In genomic region chrX:154056739-154057367, GRCh38 we compare ENCODE assay signal across 12 cellular contexts. TPM values are rescaled to one million over a fixed set of nuclear protein-coding genes. Genes with fewer than 3 reads are reported as not detected.
DNase-seq lines count a peak whose midpoint lies in the region; TF ChIP-seq lines count a peak whose summit lies in the region.
"Had no signal": no experiment of that assay in that cellular context is flagged by ENCODE, and none has a peak within 500 bp of the region (broad histone marks: within the 10 kb centered on the region; RNA-seq: fewer than 3 reads in every experiment).

No MANE protein-coding gene starts in this region.

- no peaks in the 10 kb centered on the region for H3K27me3 Mint-ChIP-seq in CD4-positive, alpha-beta memory T cell
- H3K27me3 Mint-ChIP-seq in activated T-helper 2 cell treated with anti-CD3 and anti-CD28 coated beads, Interferon-gamma antibody, Interleukin-2, Interleukin-4, amounts not matched to agents 10 μg/mL and 5 μg/mL and 100 μg/mL, durations not matched to agents 14 hours and 24 hours and 36 hours (ENCODE audit: low read depth) = no peaks in the 10 kb centered on the region
- H3K27me3 Mint-ChIP-seq in H9 (ENCODE audit: low read depth) = peaks cover 1% of the 10 kb centered on the region; the same call in 1 of the 2 replicates
- H3K27me3 Mint-ChIP-seq: progenitor cell of endocrine pancreas had no signal

- no peak overlapping the region for H3K14ac ChIP-seq in H9 (ENCODE audit: insufficient read depth, low read length)

- peak overlapping the region; percentile 24 to 93 (median 60) for H3K27ac Mint-ChIP-seq in CD4-positive, alpha-beta memory T cell
- H3K27ac Mint-ChIP-seq in activated T-helper 2 cell treated with anti-CD3 and anti-CD28 coated beads, Interferon-gamma antibody, Interleukin-2, Interleukin-4, amounts not matched to agents 10 μg/mL and 5 μg/mL and 100 μg/mL, durations not matched to agents 14 hours and 24 hours and 36 hours = peak overlapping the region; percentile 65
- H3K27ac Mint-ChIP-seq in H9 = no peak overlapping the region
- H3K27ac Mint-ChIP-seq: progenitor cell of endocrine pancreas had no signal

- no peak overlapping the region for H2BK5ac ChIP-seq in H9 (ENCODE audit: insufficient read length, low read length)

- CTCF ChIA-PET in CD4-positive, alpha-beta memory T cell (lab: Charles Lee; ENCODE audit: partially characterized antibody) = interaction anchor here (0.6 to 2.0 kb wide), 3 partner anchors 38 to 80 kb away, joined by 3 to 5 read pairs (median 3); no protein-coding TSS in a partner anchor

- 22% methylated on average over 8 of the region's 8 CpGs for WGBS in liver
- 75 to 77% methylated on average over 6 to 8 of the region's 8 CpGs for WGBS in thyroid gland, 2 donors
- no CpG with 5 or more reads among the region's 8 CpGs for WGBS in H9 (ENCODE audit: extremely low coverage, insufficient read length, low lambda C conversion rate)

- no peak overlapping the region for H3T11ph ChIP-seq in H9 (ENCODE audit: low read length)

- H3K4ac ChIP-seq in H9 (ENCODE audit: low read depth, low read length) = no peak overlapping the region

- H2AFZ ChIP-seq in H9 (ENCODE audit: low read length) = no peak overlapping the region

- H2BK20ac ChIP-seq in H9 (ENCODE audit: low read depth, low read length, poor library complexity, severe bottlenecking) = no peak overlapping the region

- no peak for TF ChIP-seq POLR2A in thyroid gland (IDR thresholded peaks at IDR 0.05)

- H3K9ac ChIP-seq in liver (ENCODE audit: low read depth in 1 of 2, low read length in 2 of 2) (no peak overlapping the region), H9 (ENCODE audit: extremely low read depth, insufficient read length, low read length) (no peak overlapping the region)

- H3K4me3 Mint-ChIP-seq in CD4-positive, alpha-beta memory T cell = peak overlapping the region in 7 of 8 donors; percentile 0 to 67 (median 36)
- H3K4me3 Mint-ChIP-seq in activated T-helper 2 cell treated with anti-CD3 and anti-CD28 coated beads, Interferon-gamma antibody, Interleukin-2, Interleukin-4, amounts not matched to agents 10 μg/mL and 5 μg/mL and 100 μg/mL, durations not matched to agents 14 hours and 24 hours and 36 hours (ENCODE audit: low read depth) = no peak overlapping the region
- H3K4me3 Mint-ChIP-seq in H9 = no peak overlapping the region

- H3K79me2 ChIP-seq in H9 (ENCODE audit: insufficient read depth, low read length) = no peaks in the 10 kb centered on the region

- intact Hi-C loops in CD4-positive, alpha-beta memory T cell (cut with micrococcal nuclease) = loop anchor here (5.0 kb wide), 1 partner anchor 35 kb away; no protein-coding TSS in a partner anchor
- intact Hi-C loops in activated T-helper 2 cell treated with anti-CD3 and anti-CD28 coated beads, Interferon-gamma antibody, Interleukin-2, Interleukin-4, amounts not matched to agents 10 μg/mL and 5 μg/mL and 100 μg/mL, durations not matched to agents 14 hours and 24 hours and 36 hours (cut with micrococcal nuclease) = loop anchor here (5.0 kb wide), 1 partner anchor 40 kb away; the partner anchor contains the start of gene MECP2
- intact Hi-C loops in thyroid gland (cut with DNase I) = no loop called here

- peaks cover 42 to 66% (median 51%) of the 10 kb centered on the region in 4 donors for H3K4me1 Mint-ChIP-seq in CD4-positive, alpha-beta memory T cell
- H3K4me1 Mint-ChIP-seq in activated T-helper 2 cell treated with anti-CD3 and anti-CD28 coated beads, Interferon-gamma antibody, Interleukin-2, Interleukin-4, amounts not matched to agents 10 μg/mL and 5 μg/mL and 100 μg/mL, durations not matched to agents 14 hours and 24 hours and 36 hours (ENCODE audit: low read depth) = peaks cover 41% of the 10 kb centered on the region
- H3K4me1 Mint-ChIP-seq in H9 = peaks cover 7 to 13% of the 10 kb centered on the region in 2 experiments

- H3K9me3 Mint-ChIP-seq in CD4-positive, alpha-beta memory T cell = peaks cover 0 to 1% (median 0%) of the 10 kb centered on the region in 8 donors
- H3K9me3 Mint-ChIP-seq in activated T-helper 2 cell treated with anti-CD3 and anti-CD28 coated beads, Interferon-gamma antibody, Interleukin-2, Interleukin-4, amounts not matched to agents 10 μg/mL and 5 μg/mL and 100 μg/mL, durations not matched to agents 14 hours and 24 hours and 36 hours = no peaks in the 10 kb centered on the region
- H3K9me3 Mint-ChIP-seq in H9 = peaks cover 74 to 78% of the 10 kb centered on the region in 2 experiments

- H3K56ac ChIP-seq in H9 (ENCODE audit: insufficient read length, low read depth, low read length) = no peak overlapping the region

- no peak overlapping the region for H4K8ac ChIP-seq in H9 (replicated peaks; ENCODE audit: insufficient read length, low read depth, low read length)

- no peak overlapping the region for H2AK5ac ChIP-seq in H9 (ENCODE audit: insufficient read length, low read length)

- H3K18ac ChIP-seq in H9 (ENCODE audit: insufficient read length, low read depth, low read length) = no peak overlapping the region

- H3K4me2 ChIP-seq in H9 (ENCODE audit: insufficient read depth, insufficient read length, low read length) = no peak overlapping the region

- H3K36me3 Mint-ChIP-seq in CD4-positive, alpha-beta memory T cell = peaks cover 0 to 51% of the 10 kb centered on the region in 2 donors
- H3K36me3 Mint-ChIP-seq in activated T-helper 2 cell treated with anti-CD3 and anti-CD28 coated beads, Interferon-gamma antibody, Interleukin-2, Interleukin-4, amounts not matched to agents 10 μg/mL and 5 μg/mL and 100 μg/mL, durations not matched to agents 14 hours and 24 hours and 36 hours (ENCODE audit: low read depth) = peaks cover 35% of the 10 kb centered on the region
- peaks cover 20 to 52% (median 28%) of the 10 kb centered on the region in 3 experiments for H3K36me3 Mint-ChIP-seq in H9 (ENCODE audit: insufficient read depth in 1 of 3, low read depth in 3 of 3)

- peaks cover 66% of the 10 kb centered on the region for H3K4me1 ChIP-seq in CD4-positive, alpha-beta memory T cell (ENCODE audit: insufficient read depth, low read length)
- H3K4me1 ChIP-seq in liver (ENCODE audit: control insufficient read depth in 4 of 4, insufficient read depth in 4 of 4, low read length in 3 of 4) (peaks cover 4 to 19% (median 9%) of the 10 kb centered on the region in 4 donors), thyroid gland (peaks cover 22 to 25% of the 10 kb centered on the region in 2 donors), H9 (ENCODE audit: insufficient read depth, low read length) (no peaks in the 10 kb centered on the region)

- H3K79me1 ChIP-seq in H9 (ENCODE audit: insufficient read depth, low read depth, low read length, poor library complexity, severe bottlenecking) = no peaks in the 10 kb centered on the region

- H2BK15ac ChIP-seq in H9 (ENCODE audit: low read depth, low read length) = no peak overlapping the region

- H3K36me3 ChIP-seq in CD4-positive, alpha-beta memory T cell (ENCODE audit: insufficient read depth, low read length) = peaks cover 5% of the 10 kb centered on the region
- H3K36me3 ChIP-seq in KOPT-K1 (ENCODE audit: insufficient read depth, low read length) (peaks cover 30% of the 10 kb centered on the region), liver (ENCODE audit: control insufficient read depth in 4 of 4, insufficient read depth in 3 of 4, low read depth in 1 of 4, low read length in 3 of 4) (peaks cover 0 to 5% (median under 1%) of the 10 kb centered on the region in 4 donors), thyroid gland (no peaks in the 10 kb centered on the region)

- peak in 1 of 2 donors; percentile 31 for TF ChIP-seq RAD21 in liver (IDR thresholded peaks at IDR 0.05)

- no peaks in the 10 kb centered on the region for H3K27me3 ChIP-seq in CD4-positive, alpha-beta memory T cell (ENCODE audit: insufficient read depth, low read length)
- H3K27me3 ChIP-seq in liver (ENCODE audit: control insufficient read depth in 4 of 4, insufficient read depth in 4 of 4, low read length in 3 of 4) (peaks cover 0 to 6% (median 0%) of the 10 kb centered on the region in 4 donors), thyroid gland (no peaks in the 10 kb centered on the region), H9 (ENCODE audit: insufficient read depth, low read length) (no peaks in the 10 kb centered on the region)

- no peak overlapping the region for H2BK120ac ChIP-seq in H9 (ENCODE audit: low read depth, low read length, poor library complexity, severe bottlenecking)

- peak in 4 of 5 donors; percentile 32 to 45 (median 42) for DNase-seq in CD4-positive, alpha-beta memory T cell
- DNase-seq in activated T-helper 2 cell treated with anti-CD3 and anti-CD28 coated beads, Interferon-gamma antibody, Interleukin-2, Interleukin-4, amounts not matched to agents 10 μg/mL and 5 μg/mL and 100 μg/mL, durations not matched to agents 14 hours and 24 hours and 36 hours (ENCODE audit: low spot score) = no peak
- DNase-seq in thyroid gland (no peak), GDM1 (lab: John Stamatoyannopoulos, UW) (no peak), GOT3 (lab: John Stamatoyannopoulos, UW) (no peak), H9 (no peak)
- DNase-seq: activated gamma-delta T cell treated with Interleukin-2 at 50 U/mL for 16 hours, head of caudate nucleus, RPMI8226 had no signal

- H4K91ac ChIP-seq in H9 (ENCODE audit: insufficient read length, low read depth, low read length) = no peak overlapping the region

- no peak overlapping the region for H3K27ac ChIP-seq in CD4-positive, alpha-beta memory T cell (ENCODE audit: low read depth, low read length)
- peak overlapping the region; percentile 59 for H3K27ac ChIP-seq in KOPT-K1 (ENCODE audit: low read depth, low read length, poor library complexity, severe bottlenecking)
- peak overlapping the region in 1 of 2 donors; percentile 50 for H3K27ac ChIP-seq in liver (ENCODE audit: low read depth in 1 of 2, low read length in 2 of 2)
- H3K27ac ChIP-seq in thyroid gland = no peak overlapping the region
- H3K27ac ChIP-seq in H9 (ENCODE audit: insufficient read length, low read depth, low read length) = no peak overlapping the region

- H3K23me2 ChIP-seq in H9 (ENCODE audit: insufficient read length, low read depth, low read length, poor library complexity, severe bottlenecking) = no peaks in the 10 kb centered on the region

- H4K20me1 ChIP-seq in H9 (ENCODE audit: control insufficient read depth, insufficient read depth, insufficient read length) = no peaks in the 10 kb centered on the region

- H3K9me3 ChIP-seq in CD4-positive, alpha-beta memory T cell (ENCODE audit: control insufficient read depth in 1 of 2, low read length in 2 of 2) = no peaks in the 10 kb centered on the region
- H3K9me3 ChIP-seq in KOPT-K1 (ENCODE audit: insufficient read depth, low read length, poor library complexity, severe bottlenecking) = no peaks in the 10 kb centered on the region
- no peaks in the 10 kb centered on the region for H3K9me3 ChIP-seq in liver (ENCODE audit: control insufficient read depth in 4 of 4, low read length in 3 of 4)
- H3K9me3 ChIP-seq in thyroid gland = no peaks in the 10 kb centered on the region
- H3K9me3 ChIP-seq in H9 (ENCODE audit: control insufficient read depth, low read depth, low read length) = peaks cover 25% of the 10 kb centered on the region

- H3K4me3 ChIP-seq in CD4-positive, alpha-beta memory T cell (ENCODE audit: low read length in 2 of 2) = no peak overlapping the region
- H3K4me3 ChIP-seq in liver (ENCODE audit: low read depth in 1 of 3, low read length in 3 of 3) (no peak overlapping the region), thyroid gland (replicated peaks in 1 of 3) (no peak overlapping the region)

- no peak overlapping the region for H4K5ac ChIP-seq in H9 (ENCODE audit: insufficient read length, low read depth, low read length)

- H3K23ac ChIP-seq in H9 (ENCODE audit: insufficient read length, low read depth, low read length) = no peak overlapping the region

- POLR2A ChIA-PET in CD4-positive, alpha-beta memory T cell (lab: Charles Lee; ENCODE audit: partially characterized antibody) = interaction anchor here (0.9 kb wide), 1 partner anchor 67 kb away, joined by 3 read pairs; no protein-coding TSS in a partner anchor

- TF ChIP-seq CTCF in liver (IDR thresholded peaks at IDR 0.05; ENCODE audit: low read depth, low read length, missing input control) (no peak), thyroid gland (IDR thresholded peaks at IDR 0.05) (no peak), H9 (conservative IDR thresholded peaks at IDR 0.05) (no peak)

- H2BK12ac ChIP-seq in H9 (ENCODE audit: insufficient read length, low read depth, low read length) = no peak overlapping the region

RNA-seq across cellular contexts. Expression of gene IRAK1, which starts 37.2 kb away (rescaled TPM):
- total RNA-seq in CD4-positive, alpha-beta memory T cell = 10 to 100 TPM; 66.9 to 74.5 TPM
- polyA plus RNA-seq in CD4-positive, alpha-beta memory T cell = 10 to 100 TPM; 38.1 to 64.5 TPM
- total RNA-seq in activated T-helper 2 cell treated with anti-CD3 and anti-CD28 coated beads, Interferon-gamma antibody, Interleukin-2, Interleukin-4, amounts not matched to agents 10 μg/mL and 5 μg/mL and 100 μg/mL, durations not matched to agents 14 hours and 24 hours and 36 hours = 150 and 151 TPM in 2 replicates
- 10 to 100 TPM; 17.6 to 35.6 TPM for total RNA-seq in liver
- polyA plus RNA-seq in liver = 10 to 100 TPM; 19.1 to 55.8 TPM
- 10 to 100 TPM; 36.4 to 53.1 (median 42.8) TPM for total RNA-seq in thyroid gland
- 85.3 and 98.4 TPM in 2 replicates for total RNA-seq in H9 (2021)

RNA-seq across cellular contexts. Expression of gene MECP2, which starts 40.7 kb away (rescaled TPM):
- 100 to 1,000 TPM; 103 to 108 TPM for total RNA-seq in CD4-positive, alpha-beta memory T cell
- 10 to 100 TPM in 1 of 2 donors, 1 to 10 TPM in 1; 9.5 to 26.5 TPM for polyA plus RNA-seq in CD4-positive, alpha-beta memory T cell
- 58.2 and 58.4 TPM in 2 replicates for total RNA-seq in activated T-helper 2 cell treated with anti-CD3 and anti-CD28 coated beads, Interferon-gamma antibody, Interleukin-2, Interleukin-4, amounts not matched to agents 10 μg/mL and 5 μg/mL and 100 μg/mL, durations not matched to agents 14 hours and 24 hours and 36 hours
- 10 to 100 TPM; 11.1 to 22.0 TPM for total RNA-seq in liver
- 1 to 10 TPM; 6.9 to 8.8 TPM for polyA plus RNA-seq in liver
- 10 to 100 TPM; 47.7 to 93.3 (median 61.1) TPM for total RNA-seq in thyroid gland
- total RNA-seq in H9 (2021) = 30.4 and 32.2 TPM in 2 replicates

Comparison
In these comparisons a context has a peak if more than half of its experiments do, and no peak if none do; other contexts are left out.
1. DNase-seq: peak in CD4-positive, alpha-beta memory T cell (4 of 5); none in activated T-helper 2 cell treated with anti-CD3 and anti-CD28 coated beads, Interferon-gamma antibody, Interleukin-2, Interleukin-4, amounts not matched to agents 10 μg/mL and 5 μg/mL and 100 μg/mL, durations not matched to agents 14 hours and 24 hours and 36 hours (single experiment), thyroid gland (0 of 2), GDM1 (single experiment), GOT3 (single experiment) and H9 (single experiment).
2. H3K27ac Mint-ChIP-seq: peak in CD4-positive, alpha-beta memory T cell (7 of 7) and activated T-helper 2 cell treated with anti-CD3 and anti-CD28 coated beads, Interferon-gamma antibody, Interleukin-2, Interleukin-4, amounts not matched to agents 10 μg/mL and 5 μg/mL and 100 μg/mL, durations not matched to agents 14 hours and 24 hours and 36 hours (single experiment); none in H9 (0 of 3).
3. H3K4me3 Mint-ChIP-seq: peak in CD4-positive, alpha-beta memory T cell (7 of 8); none in activated T-helper 2 cell treated with anti-CD3 and anti-CD28 coated beads, Interferon-gamma antibody, Interleukin-2, Interleukin-4, amounts not matched to agents 10 μg/mL and 5 μg/mL and 100 μg/mL, durations not matched to agents 14 hours and 24 hours and 36 hours (single experiment) and H9 (0 of 2).